In the genomic region with DNA sequence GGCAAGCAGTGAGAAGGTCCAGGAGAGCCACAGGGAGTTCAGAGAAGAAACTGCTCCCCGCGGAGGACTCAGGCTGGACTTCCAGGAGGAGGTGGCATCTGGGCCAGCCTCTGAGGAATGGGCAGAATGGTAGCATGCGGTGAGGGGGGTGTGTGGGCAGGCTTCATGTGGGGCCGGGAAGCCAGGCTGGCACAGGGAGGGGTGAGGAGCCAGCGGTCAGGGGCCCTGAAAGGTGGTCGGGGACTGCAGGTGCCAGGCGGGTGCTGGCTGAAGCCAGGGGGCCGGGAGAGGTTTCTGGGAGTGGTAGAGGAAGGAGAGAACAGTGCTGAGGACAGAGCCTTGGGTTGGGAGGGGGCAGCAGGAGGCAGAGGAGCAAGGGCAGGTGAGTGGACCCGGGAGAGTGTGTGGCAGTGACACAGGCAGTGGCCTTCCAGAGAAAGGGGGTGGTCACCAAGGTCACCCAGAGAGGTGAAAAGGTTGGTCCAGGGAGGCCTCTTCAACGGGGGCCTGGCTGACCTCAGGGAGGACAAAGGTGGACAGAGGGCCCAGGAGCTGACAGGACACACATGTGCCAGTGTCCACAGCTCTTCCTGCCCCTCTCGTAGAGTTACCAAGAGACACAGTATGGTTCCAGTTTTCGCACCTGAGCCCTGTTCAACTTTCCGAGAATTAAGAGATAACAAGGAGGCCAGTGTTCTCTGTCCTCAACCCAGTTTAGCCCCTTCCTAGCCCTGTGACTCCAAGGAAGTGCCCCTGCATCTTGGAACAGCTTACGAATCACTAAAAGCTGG, we compare ENCODE assay signal across 22 cellular contexts.
A peak's percentile ranks its signal among the peaks of the same experiment; 100 is the strongest.
DNase-seq lines count a peak whose midpoint lies in the region; ATAC-seq and TF ChIP-seq lines count a peak whose summit lies in the region.
"Had no signal": no experiment of that assay in that cellular context is flagged by ENCODE, and none has a peak within 500 bp of the region (broad histone marks: within the 10 kb centered on the region; RNA-seq: fewer than 3 reads in every experiment).

No MANE protein-coding gene starts in this region.

- no CpG with 5 or more reads among the region's 14 CpGs for WGBS in H9 (ENCODE audit: extremely low coverage, insufficient read length, low lambda C conversion rate)

- no peak overlapping the region for H2BK120ac ChIP-seq in H9 (ENCODE audit: low read depth, low read length, poor library complexity, severe bottlenecking)

- no peaks in the 10 kb centered on the region for H3K79me1 ChIP-seq in H9 (ENCODE audit: insufficient read depth, low read depth, low read length, poor library complexity, severe bottlenecking)

- H3K27ac Mint-ChIP-seq in activated naive CD4-positive, alpha-beta T cell treated with anti-CD3 and anti-CD28 coated beads, Interleukin-2, amount 10 ng/mL, durations not matched to agents 7 days and 5 days = peak overlapping the region; percentile 76
- H3K27ac Mint-ChIP-seq in H9 = no peak overlapping the region; a peak in 1 of 7 replicates
- peak overlapping the region; percentile 62 for H3K27ac Mint-ChIP-seq in stimulated activated effector memory CD8-positive, alpha-beta T cell treated with anti-CD3 and anti-CD28 coated beads, Interleukin-12 subunit alpha, Interleukin-12 subunit beta, amount 100 ng/mL, for 72 hours
- H3K27ac Mint-ChIP-seq: activated T-cell treated with anti-CD3 and anti-CD28 coated beads, Interleukin-2, amount 50 U/mL, for 72 hours had no signal

- no peaks in the 10 kb centered on the region for H4K20me1 ChIP-seq in H9 (ENCODE audit: control insufficient read depth, insufficient read depth, insufficient read length)

- no peaks in the 10 kb centered on the region for H3K23me2 ChIP-seq in H9 (ENCODE audit: insufficient read length, low read depth, low read length, poor library complexity, severe bottlenecking)

- TF ChIP-seq CTCF in H9 (conservative IDR thresholded peaks at IDR 0.05) = no peak

- H2BK15ac ChIP-seq in H9 (ENCODE audit: low read depth, low read length) = no peak overlapping the region

- no peak overlapping the region for H2AFZ ChIP-seq in H9 (ENCODE audit: low read length)

- H3K4me1 ChIP-seq in H9 (ENCODE audit: insufficient read depth, low read length) = 0 out of 2 replicates have a peak, but pooled peaks cover 6% of the 10 kb centered on the region
- H3K4me1 ChIP-seq: esophagus squamous epithelium had no signal

- H3K56ac ChIP-seq in H9 (ENCODE audit: insufficient read length, low read depth, low read length) = no peak overlapping the region

- no peak overlapping the region for H2BK12ac ChIP-seq in H9 (ENCODE audit: insufficient read length, low read depth, low read length)

- no peak overlapping the region for H3K14ac ChIP-seq in H9 (ENCODE audit: insufficient read depth, low read length)

- no peak overlapping the region for H4K91ac ChIP-seq in H9 (ENCODE audit: insufficient read length, low read depth, low read length)

- CTCF ChIA-PET in activated naive CD4-positive, alpha-beta T cell treated with anti-CD3 and anti-CD28 coated beads, Interleukin-2, amount 10 ng/mL, durations not matched to agents 7 days and 5 days (lab: Charles Lee) = no interaction called here

- no peak overlapping the region for H4K5ac ChIP-seq in H9 (ENCODE audit: insufficient read length, low read depth, low read length)

- H2BK5ac ChIP-seq in H9 (ENCODE audit: insufficient read length, low read length) = no peak overlapping the region

- H3K79me2 ChIP-seq in H9 (ENCODE audit: insufficient read depth, low read length) = no peaks in the 10 kb centered on the region

- no peak for DNase-seq in activated naive CD4-positive, alpha-beta T cell treated with anti-CD3 and anti-CD28 coated beads, Interleukin-2, amount 10 ng/mL, durations not matched to agents 7 days and 5 days
- DNase-seq in activated naive CD4-positive, alpha-beta T cell treated with anti-CD3 and anti-CD28 coated beads, Interleukin-2, amount 50 U/mL, for 16 hours = no peak
- DNase-seq in H9 (peak; percentile 17), glomerular visceral epithelial cell (ENCODE audit: extremely low spot score) (no peak), retina (no peak)
- DNase-seq in stimulated activated effector memory CD8-positive, alpha-beta T cell treated with anti-CD3 and anti-CD28 coated beads, Interleukin-12 subunit alpha, Interleukin-12 subunit beta, amount 100 ng/mL, for 72 hours (ENCODE audit: low spot score in 2 of 2) = no peak
- DNase-seq: activated T-cell treated with anti-CD3 and anti-CD28 coated beads, Interleukin-2, amount 50 U/mL, for 72 hours; body of pancreas; effector CD8-positive, alpha-beta T cell; esophagus squamous epithelium; gastrocnemius medialis; H7; IMR-90; islet precursor cell; lower lobe of right lung; NCI-H1417; NCI-H446; occipital lobe; stimulated activated CD4-positive, alpha-beta T cell treated with anti-CD3 and anti-CD28 coated beads, Interleukin-12 subunit alpha, Interleukin-12 subunit beta, amount 100 ng/mL, for 4 hours had no signal

- no peak for ATAC-seq in stimulated activated effector memory CD8-positive, alpha-beta T cell treated with anti-CD3 and anti-CD28 coated beads, Interleukin-12 subunit alpha, Interleukin-12 subunit beta, amount 100 ng/mL, for 72 hours
- ATAC-seq: body of pancreas, gastrocnemius medialis, lower lobe of right lung, Panc1 had no signal

- no peaks in the 10 kb centered on the region for H3K9me3 ChIP-seq in H9 (ENCODE audit: control insufficient read depth, low read depth, low read length)
- H3K9me3 ChIP-seq: body of pancreas, esophagus squamous epithelium, gastrocnemius medialis, lower lobe of right lung, upper lobe of left lung had no signal

- H3K9ac ChIP-seq in H9 (ENCODE audit: extremely low read depth, insufficient read length, low read length) = no peak overlapping the region

- peaks cover 49% of the 10 kb centered on the region for H3K4me1 Mint-ChIP-seq in activated naive CD4-positive, alpha-beta T cell treated with anti-CD3 and anti-CD28 coated beads, Interleukin-2, amount 10 ng/mL, durations not matched to agents 7 days and 5 days
- peaks cover 11 to 13% of the 10 kb centered on the region in 2 experiments for H3K4me1 Mint-ChIP-seq in H9
- peaks cover 48% of the 10 kb centered on the region for H3K4me1 Mint-ChIP-seq in stimulated activated effector memory CD8-positive, alpha-beta T cell treated with anti-CD3 and anti-CD28 coated beads, Interleukin-12 subunit alpha, Interleukin-12 subunit beta, amount 100 ng/mL, for 72 hours

- no peaks in the 10 kb centered on the region for H3K9me3 Mint-ChIP-seq in activated naive CD4-positive, alpha-beta T cell treated with anti-CD3 and anti-CD28 coated beads, Interleukin-2, amount 10 ng/mL, durations not matched to agents 7 days and 5 days
- H3K9me3 Mint-ChIP-seq in H9 = no peaks in the 10 kb centered on the region
- H3K9me3 Mint-ChIP-seq in stimulated activated effector memory CD8-positive, alpha-beta T cell treated with anti-CD3 and anti-CD28 coated beads, Interleukin-12 subunit alpha, Interleukin-12 subunit beta, amount 100 ng/mL, for 72 hours = no peaks in the 10 kb centered on the region
- H3K9me3 Mint-ChIP-seq: activated T-cell treated with anti-CD3 and anti-CD28 coated beads, Interleukin-2, amount 50 U/mL, for 72 hours had no signal

- H2AK5ac ChIP-seq in H9 (ENCODE audit: insufficient read length, low read length) = no peak overlapping the region

- H3K23ac ChIP-seq in H9 (ENCODE audit: insufficient read length, low read depth, low read length) = no peak overlapping the region

- no peak overlapping the region for H4K8ac ChIP-seq in H9 (replicated peaks; ENCODE audit: insufficient read length, low read depth, low read length)

- no peak overlapping the region for H3K18ac ChIP-seq in H9 (ENCODE audit: insufficient read length, low read depth, low read length)

- peak overlapping the region; percentile 69 for H3K4me3 Mint-ChIP-seq in activated naive CD4-positive, alpha-beta T cell treated with anti-CD3 and anti-CD28 coated beads, Interleukin-2, amount 10 ng/mL, durations not matched to agents 7 days and 5 days
- no peak overlapping the region for H3K4me3 Mint-ChIP-seq in H9
- peak overlapping the region; percentile 55 for H3K4me3 Mint-ChIP-seq in stimulated activated effector memory CD8-positive, alpha-beta T cell treated with anti-CD3 and anti-CD28 coated beads, Interleukin-12 subunit alpha, Interleukin-12 subunit beta, amount 100 ng/mL, for 72 hours
- H3K4me3 Mint-ChIP-seq: activated T-cell treated with anti-CD3 and anti-CD28 coated beads, Interleukin-2, amount 50 U/mL, for 72 hours had no signal

- no peak overlapping the region for H2BK20ac ChIP-seq in H9 (ENCODE audit: low read depth, low read length, poor library complexity, severe bottlenecking)

- peaks cover 67% of the 10 kb centered on the region for H3K27me3 Mint-ChIP-seq in activated naive CD4-positive, alpha-beta T cell treated with anti-CD3 and anti-CD28 coated beads, Interleukin-2, amount 10 ng/mL, durations not matched to agents 7 days and 5 days
- H3K27me3 Mint-ChIP-seq in H9 (ENCODE audit: low read depth) = no peaks in the 10 kb centered on the region

- no peak overlapping the region for H3K4me2 ChIP-seq in H9 (ENCODE audit: insufficient read depth, insufficient read length, low read length)

- peaks cover 4% of the 10 kb centered on the region for H3K36me3 Mint-ChIP-seq in activated naive CD4-positive, alpha-beta T cell treated with anti-CD3 and anti-CD28 coated beads, Interleukin-2, amount 10 ng/mL, durations not matched to agents 7 days and 5 days
- H3K36me3 Mint-ChIP-seq in H9 (ENCODE audit: insufficient read depth in 1 of 3, low read depth in 3 of 3) = no peaks in the 10 kb centered on the region
- H3K36me3 Mint-ChIP-seq in stimulated activated effector memory CD8-positive, alpha-beta T cell treated with anti-CD3 and anti-CD28 coated beads, Interleukin-12 subunit alpha, Interleukin-12 subunit beta, amount 100 ng/mL, for 72 hours = no peaks in the 10 kb centered on the region

- no peak overlapping the region for H3T11ph ChIP-seq in H9 (ENCODE audit: low read length)

- no peak overlapping the region for H3K4ac ChIP-seq in H9 (ENCODE audit: low read depth, low read length)

- H3K27ac ChIP-seq in H9 (ENCODE audit: insufficient read length, low read depth, low read length) (no peak overlapping the region), layer of hippocampus (ENCODE audit: low read depth, low read length) (peak overlapping the region; percentile 6)
- H3K27ac ChIP-seq: body of pancreas, esophagus squamous epithelium, gastrocnemius medialis, lower lobe of right lung, upper lobe of left lung had no signal

- no peaks in the 10 kb centered on the region for H3K27me3 ChIP-seq in H9 (ENCODE audit: insufficient read depth, low read length)
- H3K27me3 ChIP-seq in layer of hippocampus (ENCODE audit: control insufficient read depth, insufficient read depth, low read length) = peaks cover 2% of the 10 kb centered on the region
- H3K27me3 ChIP-seq: body of pancreas, upper lobe of left lung had no signal

Comparison
In these comparisons a context has a peak if more than half of its experiments do, and no peak if none do; other contexts are left out.
1. H3K27ac Mint-ChIP-seq: peak in activated naive CD4-positive, alpha-beta T cell treated with anti-CD3 and anti-CD28 coated beads, Interleukin-2, amount 10 ng/mL, durations not matched to agents 7 days and 5 days (single experiment) and stimulated activated effector memory CD8-positive, alpha-beta T cell treated with anti-CD3 and anti-CD28 coated beads, Interleukin-12 subunit alpha, Interleukin-12 subunit beta, amount 100 ng/mL, for 72 hours (single experiment); none in H9 (0 of 3).
2. H3K4me3 Mint-ChIP-seq: peak in activated naive CD4-positive, alpha-beta T cell treated with anti-CD3 and anti-CD28 coated beads, Interleukin-2, amount 10 ng/mL, durations not matched to agents 7 days and 5 days (single experiment) and stimulated activated effector memory CD8-positive, alpha-beta T cell treated with anti-CD3 and anti-CD28 coated beads, Interleukin-12 subunit alpha, Interleukin-12 subunit beta, amount 100 ng/mL, for 72 hours (single experiment); none in H9 (0 of 2).